In genomic region chr6:166798652-166799051, GRCh38 we compare ENCODE assay signal across 34 cellular contexts.
"Had no signal": no experiment of that assay in that cellular context is flagged by ENCODE, and none has a peak within 500 bp of the region (broad histone marks: within the 10 kb centered on the region; RNA-seq: fewer than 3 reads in every experiment).

No MANE protein-coding gene starts in this region.

- H3K27ac ChIP-seq: body of pancreas, PC-9, RWPE1, VCaP had no signal

- H2AFZ ChIP-seq: PC-9 had no signal

- DNase-seq: activated CD4-positive, alpha-beta T cell treated with anti-CD3 and anti-CD28 coated beads for 1 hour; activated CD4-positive, alpha-beta T cell treated with anti-CD3 and anti-CD28 coated beads, Interleukin-2, amount 50 U/mL, for 48 hours; activated CD4-positive, CD25-positive, alpha-beta regulatory T cell; activated CD8-positive, alpha-beta T cell treated with anti-CD3 and anti-CD28 coated beads, Interleukin-2, amount 10 ng/mL, durations not matched to agents 7 days and 5 days; activated gamma-delta T cell; activated naive CD4-positive, alpha-beta T cell treated with Interleukin-2 at 50 U/mL for 16 hours; activated naive CD8-positive, alpha-beta T cell treated with anti-CD3 and anti-CD28 coated beads, Interleukin-2, amount 10 ng/mL, durations not matched to agents 7 days and 5 days; activated T-cell treated with anti-CD3 and anti-CD28 coated beads, Interleukin-2, amount 50 U/mL, for 24 hours; body of pancreas; central memory CD4-positive, alpha-beta T cell; NCI-H1048; NCI-H1105 treated with DMSO at 0.1 percent for 48 hours; NCI-H1436 treated with DMSO at 0.1 percent for 48 hours; NCI-H1694 treated with DMSO at 0.1 percent for 48 hours; NCI-H2029; NCI-H2107; NCI-H2171; NCI-H510A; NCI-H526; NCI-H748 treated with DMSO at 0.1 percent for 48 hours; NK-92 treated with Interleukin-12 subunit alpha and Interleukin-12 subunit beta, amount 100 ng/mL, for 24 hours; PC-9; SIG-M5; T-cell; T-helper 17 cell; T-helper 9 cell had no signal

- H3K27ac Mint-ChIP-seq: activated CD4-positive, alpha-beta T cell treated with anti-CD3 and anti-CD28 coated beads, Interleukin-2, amount 10 ng/mL, durations not matched to agents 24 days and 14 days; activated CD8-positive, alpha-beta T cell treated with anti-CD3 and anti-CD28 coated beads, Interleukin-2, amount 10 ng/mL, durations not matched to agents 7 days and 5 days; activated naive CD4-positive, alpha-beta T cell treated with anti-CD3 and anti-CD28 coated beads, Interleukin-2, amount 50 U/mL, for 24 hours; activated naive CD8-positive, alpha-beta T cell treated with anti-CD3 and anti-CD28 coated beads, Interleukin-2, amount 10 ng/mL, durations not matched to agents 7 days and 5 days; activated T-cell treated with anti-CD3 and anti-CD28 coated beads, Interleukin-2, amount 50 U/mL, for 24 hours; activated T-helper 2 cell treated with anti-CD3 and anti-CD28 coated beads, Interferon-gamma antibody, Interleukin-2, Interleukin-4, amounts not matched to agents 10 μg/mL and 5 μg/mL and 100 μg/mL, durations not matched to agents 14 hours and 24 hours and 36 hours; T-cell; T-helper 17 cell had no signal

- H3K4me1 ChIP-seq: body of pancreas had no signal

- H3K4me3 Mint-ChIP-seq: activated CD4-positive, alpha-beta T cell treated with anti-CD3 and anti-CD28 coated beads, Interleukin-2, amount 10 ng/mL, durations not matched to agents 24 days and 14 days; activated CD8-positive, alpha-beta T cell treated with anti-CD3 and anti-CD28 coated beads, Interleukin-2, amount 10 ng/mL, durations not matched to agents 7 days and 5 days; activated naive CD4-positive, alpha-beta T cell treated with anti-CD3 and anti-CD28 coated beads, Interleukin-2, amount 50 U/mL, for 24 hours; activated naive CD8-positive, alpha-beta T cell treated with anti-CD3 and anti-CD28 coated beads, Interleukin-2, amount 10 ng/mL, durations not matched to agents 7 days and 5 days; activated T-cell treated with anti-CD3 and anti-CD28 coated beads, Interleukin-2, amount 50 U/mL, for 24 hours; T-cell; T-helper 17 cell had no signal

- H3K27me3 Mint-ChIP-seq: activated CD4-positive, alpha-beta T cell treated with anti-CD3 and anti-CD28 coated beads, Interleukin-2, amount 10 ng/mL, durations not matched to agents 24 days and 14 days; activated naive CD4-positive, alpha-beta T cell treated with anti-CD3 and anti-CD28 coated beads, Interleukin-2, amount 50 U/mL, for 24 hours; activated T-cell treated with anti-CD3 and anti-CD28 coated beads, Interleukin-2, amount 50 U/mL, for 24 hours; T-cell; T-helper 17 cell had no signal

- H3K9me3 Mint-ChIP-seq: activated CD4-positive, alpha-beta T cell treated with anti-CD3 and anti-CD28 coated beads, Interleukin-2, amount 10 ng/mL, durations not matched to agents 24 days and 14 days; activated naive CD4-positive, alpha-beta T cell treated with anti-CD3 and anti-CD28 coated beads, Interleukin-2, amount 50 U/mL, for 24 hours; activated naive CD8-positive, alpha-beta T cell treated with anti-CD3 and anti-CD28 coated beads, Interleukin-2, amount 10 ng/mL, durations not matched to agents 7 days and 5 days; activated T-cell treated with anti-CD3 and anti-CD28 coated beads, Interleukin-2, amount 50 U/mL, for 24 hours; activated T-helper 2 cell treated with anti-CD3 and anti-CD28 coated beads, Interferon-gamma antibody, Interleukin-2, Interleukin-4, amounts not matched to agents 10 μg/mL and 5 μg/mL and 100 μg/mL, durations not matched to agents 14 hours and 24 hours and 36 hours; T-cell had no signal

- H3K4me2 ChIP-seq: PC-9 had no signal

- H3K27me3 ChIP-seq: body of pancreas had no signal

- H3K4me3 ChIP-seq: body of pancreas, K562, PC-9 had no signal

- ATAC-seq: activated CD8-positive, alpha-beta T cell treated with anti-CD3 and anti-CD28 coated beads, Interleukin-2, amount 10 ng/mL, durations not matched to agents 7 days and 5 days; body of pancreas; K562; Right ventricle myocardium inferior; SK-N-SH treated with all-trans-retinoic acid at 6 μM for 48 hours; T-cell; T-helper 17 cell had no signal

- H3K4me1 Mint-ChIP-seq: activated CD4-positive, alpha-beta T cell treated with anti-CD3 and anti-CD28 coated beads, Interleukin-2, amount 10 ng/mL, durations not matched to agents 24 days and 14 days; activated naive CD4-positive, alpha-beta T cell treated with anti-CD3 and anti-CD28 coated beads, Interleukin-2, amount 50 U/mL, for 24 hours; activated naive CD8-positive, alpha-beta T cell treated with anti-CD3 and anti-CD28 coated beads, Interleukin-2, amount 10 ng/mL, durations not matched to agents 7 days and 5 days; T-cell; T-helper 17 cell had no signal

- H3K36me3 Mint-ChIP-seq: activated naive CD4-positive, alpha-beta T cell treated with anti-CD3 and anti-CD28 coated beads, Interleukin-2, amount 50 U/mL, for 24 hours; activated naive CD8-positive, alpha-beta T cell treated with anti-CD3 and anti-CD28 coated beads, Interleukin-2, amount 10 ng/mL, durations not matched to agents 7 days and 5 days; T-cell had no signal
